In the genomic region with DNA sequence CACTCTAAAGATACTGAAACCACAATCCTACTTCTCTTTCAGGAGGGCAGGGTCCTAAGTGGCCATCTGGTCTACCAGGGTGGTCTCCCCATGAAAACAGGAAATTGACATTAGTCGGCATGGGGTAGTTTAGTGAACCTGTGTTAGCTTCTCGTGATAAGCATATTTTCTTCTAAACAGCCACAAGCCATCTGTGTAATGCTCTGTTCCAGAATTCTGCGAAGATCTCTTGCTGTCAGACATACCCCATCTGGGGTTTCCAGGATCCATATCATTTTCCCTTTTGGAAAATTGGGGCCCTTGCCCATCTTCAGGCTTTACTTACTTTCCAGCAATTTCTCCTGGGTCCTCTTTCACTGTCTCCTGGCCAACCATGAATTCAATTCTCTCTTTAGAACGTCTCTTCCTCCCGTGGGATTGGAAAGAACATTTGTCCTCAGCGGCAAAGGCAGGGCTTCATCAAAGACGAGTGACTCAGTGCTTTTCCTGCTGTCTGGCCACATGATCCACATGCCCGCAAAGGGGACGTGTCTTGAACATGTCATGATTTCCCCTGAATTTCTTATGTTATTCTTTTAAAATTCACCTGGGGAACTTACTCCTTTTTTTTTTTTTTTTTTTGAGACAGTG, we compare ENCODE assay signal across 8 cellular contexts. TPM values are rescaled to one million over a fixed set of nuclear protein-coding genes. Genes with fewer than 3 reads are reported as not detected.
A peak's percentile ranks its signal among the peaks of the same experiment; 100 is the strongest.
DNase-seq lines count a peak whose midpoint lies in the region; ATAC-seq and TF ChIP-seq lines count a peak whose summit lies in the region.

No MANE protein-coding gene starts in this region.

- no peaks in the 10 kb centered on the region for H3K27me3 ChIP-seq in lower lobe of right lung (ENCODE audit: low read depth)

- H3K9me3 ChIP-seq in lower lobe of right lung: no peaks in the 10 kb centered on the region

- peak overlapping the region; percentile 32 for H3K27ac ChIP-seq in lower lobe of right lung

- ATAC-seq in lower lobe of right lung (peak in 1 of 2 donors; percentile 37), HG02642 (IDR thresholded peaks at IDR 0.05; ENCODE audit: poor library complexity, unreplicated experiment) (no peak), GM21723 (IDR thresholded peaks at IDR 0.05; ENCODE audit: unreplicated experiment) (no peak)

- TF ChIP-seq CTCF in lower lobe of right lung (IDR thresholded peaks at IDR 0.05): no peak

- no peak overlapping the region for H3K4me3 ChIP-seq in lower lobe of right lung

- H3K4me1 ChIP-seq in lower lobe of right lung: peaks cover 22% of the 10 kb centered on the region

- no peaks in the 10 kb centered on the region for H3K36me3 ChIP-seq in lower lobe of right lung

- peak; percentile 10 for DNase-seq in stimulated activated naive CD4-positive, alpha-beta T cell treated with Interleukin-2 at 50 U/mL for 16 hours (lab: John Stamatoyannopoulos, UW)
- no peak for DNase-seq in stimulated activated naive CD4-positive, alpha-beta T cell (lab: John Stamatoyannopoulos, UW)
- DNase-seq in astrocyte of the hippocampus (ENCODE audit: low read depth, low spot score): peak; percentile 58
- DNase-seq in lower lobe of right lung: no peak
- no peak for DNase-seq in HuH-7.5 (ENCODE audit: low spot score)
- DNase-seq in mesenteric fat pad (ENCODE audit: low spot score): no peak

- intact Hi-C loops in lower lobe of right lung (cut with DNase I): no loop called here

RNA-seq across cellular contexts. Expression of a gene that starts 21.4 kb away (rescaled TPM):
- total RNA-seq in lower lobe of right lung (318 TPM), mesenteric fat pad (248 TPM)

Comparison
In these comparisons a context has a peak if more than half of its experiments do, and no peak if none do; other contexts are left out.
1. DNase-seq: peak in stimulated activated naive CD4-positive, alpha-beta T cell treated with Interleukin-2 at 50 U/mL for 16 hours (single experiment) and astrocyte of the hippocampus (single experiment); none in stimulated activated naive CD4-positive, alpha-beta T cell (0 of 6), lower lobe of right lung (single experiment), HuH-7.5 (single experiment) and mesenteric fat pad (single experiment).